ENCODE assay signal across 8 cellular contexts in genomic region chr7:64562621-64563275, GRCh38. TPM values are rescaled to one million over a fixed set of nuclear protein-coding genes. Genes with fewer than 3 reads are reported as not detected.
A peak's percentile ranks its signal among the peaks of the same experiment; 100 is the strongest.
DNase-seq lines count a peak whose midpoint lies in the region; ATAC-seq lines count a peak whose summit lies in the region.

ZNF680 (minus strand) TSS chr7:64563071; CDS start chr7:64562954, 117 bp downstream.

- POLR2A ChIA-PET in activated CD8-positive, alpha-beta T cell treated with anti-CD3 and anti-CD28 coated beads, Interleukin-2, amount 10 ng/mL, durations not matched to agents 7 days and 5 days (lab: Charles Lee) = interaction anchor here (0.6 to 2.5 kb wide), 12 partner anchors 12 to 811 kb away, joined by 3 to 27 read pairs (median 4); partner anchors contain the start of genes ERV3-1, ZNF107, ZNF273 and ZNF736

- H3K4me3 Mint-ChIP-seq in activated CD8-positive, alpha-beta T cell treated with anti-CD3 and anti-CD28 coated beads, Interleukin-2, amount 10 ng/mL, durations not matched to agents 7 days and 5 days = peak within 1 kb of the TSS; percentile 100

- peaks cover 48% of the 10 kb centered on the region for H3K36me3 Mint-ChIP-seq in activated CD8-positive, alpha-beta T cell treated with anti-CD3 and anti-CD28 coated beads, Interleukin-2, amount 10 ng/mL, durations not matched to agents 7 days and 5 days (ENCODE audit: low read depth)

- CTCF ChIA-PET in activated CD8-positive, alpha-beta T cell treated with anti-CD3 and anti-CD28 coated beads, Interleukin-2, amount 10 ng/mL, durations not matched to agents 7 days and 5 days (lab: Charles Lee) = interaction anchor here (0.9 to 1.0 kb wide), 2 partner anchors 8 to 241 kb away, joined by 3 read pairs; no protein-coding TSS in a partner anchor

- H3K4me1 Mint-ChIP-seq in activated CD8-positive, alpha-beta T cell treated with anti-CD3 and anti-CD28 coated beads, Interleukin-2, amount 10 ng/mL, durations not matched to agents 7 days and 5 days (ENCODE audit: low read depth) = peaks cover 24% of the 10 kb centered on the region

- H3K9me3 Mint-ChIP-seq in activated CD8-positive, alpha-beta T cell treated with anti-CD3 and anti-CD28 coated beads, Interleukin-2, amount 10 ng/mL, durations not matched to agents 7 days and 5 days (ENCODE audit: insufficient read depth) = peaks cover 22% of the 10 kb centered on the region

- H3K27ac Mint-ChIP-seq in activated CD8-positive, alpha-beta T cell treated with anti-CD3 and anti-CD28 coated beads, Interleukin-2, amount 10 ng/mL, durations not matched to agents 7 days and 5 days = peak within 1 kb of the TSS; percentile 100

- DNase-seq in CD1c-positive myeloid dendritic cell (ENCODE audit: extremely low spot score) = peak; percentile 93
- peak; percentile 97 for DNase-seq in NCI-H748 (lab: John Stamatoyannopoulos, UW; ENCODE audit: unreplicated experiment)
- DNase-seq in activated CD8-positive, alpha-beta T cell treated with anti-CD3 and anti-CD28 coated beads, Interleukin-2, amount 10 ng/mL, durations not matched to agents 7 days and 5 days = peak; percentile 94
- DNase-seq in effector CD4-positive, alpha-beta T cell = peak; percentile 83
- peak; percentile 95 for DNase-seq in lung microvascular endothelial cell (ENCODE audit: low read depth in 2 of 2)
- DNase-seq in stimulated activated CD8-positive, alpha-beta memory T cell treated with anti-CD3 and anti-CD28 coated beads, Interleukin-12 subunit alpha, Interleukin-12 subunit beta, amount 100 ng/mL, for 1 hour (ENCODE audit: low read depth) = peak; percentile 82

- no peaks in the 10 kb centered on the region for H3K27me3 Mint-ChIP-seq in activated CD8-positive, alpha-beta T cell treated with anti-CD3 and anti-CD28 coated beads, Interleukin-2, amount 10 ng/mL, durations not matched to agents 7 days and 5 days (ENCODE audit: low read depth)

- ATAC-seq in GM19372 (IDR thresholded peaks at IDR 0.05; ENCODE audit: low read depth, unreplicated experiment) = peak; percentile 98
- ATAC-seq in HG03521 (IDR thresholded peaks at IDR 0.05; ENCODE audit: unreplicated experiment) = peak; percentile 98
- peak; percentile 100 for ATAC-seq in activated CD8-positive, alpha-beta T cell treated with anti-CD3 and anti-CD28 coated beads, Interleukin-2, amount 10 ng/mL, durations not matched to agents 7 days and 5 days

RNA-seq across cellular contexts. Expression of gene ZNF680, which starts in this region (rescaled TPM):
- 10 to 100 TPM; 12.9 to 13.1 TPM for total RNA-seq in activated CD8-positive, alpha-beta T cell treated with anti-CD3 and anti-CD28 coated beads, Interleukin-2, amount 10 ng/mL, durations not matched to agents 7 days and 5 days
- total RNA-seq in lung microvascular endothelial cell = 5.9 and 13.5 TPM in 2 replicates

Comparison
In these comparisons a context has a peak if more than half of its experiments do, and no peak if none do; other contexts are left out.
1. Peak in every context shown above with its lines: DNase-seq and ATAC-seq.